In genomic region chr19:13428352-13428751, GRCh38 we compare ENCODE assay signal across 9 cellular contexts.
DNase-seq lines count a peak whose midpoint lies in the region; ATAC-seq and TF ChIP-seq lines count a peak whose summit lies in the region.
"Had no signal": no experiment of that assay in that cellular context is flagged by ENCODE, and none has a peak within 500 bp of the region (broad histone marks: within the 10 kb centered on the region; RNA-seq: fewer than 3 reads in every experiment).

No MANE protein-coding gene starts in this region.

- H3K9me3 ChIP-seq in MG63 (peaks cover 12% of the 10 kb centered on the region), gastrocnemius medialis (peaks cover 0 to 9% (median 0%) of the 10 kb centered on the region in 3 donors)

- intact Hi-C loops in gastrocnemius medialis (cut with DNase I; ENCODE audit: low total_unique reads), result no loop called here

- ATAC-seq in gastrocnemius medialis, result no peak
- ATAC-seq in HG03521 (IDR thresholded peaks at IDR 0.05; ENCODE audit: unreplicated experiment), result no peak

- H3K36me3 ChIP-seq in MG63 (no peaks in the 10 kb centered on the region), gastrocnemius medialis (no peaks in the 10 kb centered on the region)

- peak; percentile 50 for DNase-seq in activated CD8-positive, alpha-beta memory T cell treated with anti-CD3 and anti-CD28 coated beads, Interleukin-2, amount 50 U/mL, for 48 hours
- no peak for DNase-seq in activated CD8-positive, alpha-beta memory T cell treated with anti-CD3 and anti-CD28 coated beads for 24 hours
- DNase-seq in MG63, result peak; percentile 49
- peak; percentile 66 for DNase-seq in cerebellar cortex (ENCODE audit: low spot score)
- DNase-seq in stimulated activated CD4-positive, alpha-beta T cell treated with anti-CD3 and anti-CD28 coated beads, Interleukin-2, amount 100 ng/mL, for 48 hours, result peak; percentile 4
- no peak for DNase-seq in gastrocnemius medialis
- no peak for DNase-seq in SW480 (ENCODE audit: low spot score)
- DNase-seq: activated B cell treated with CpG ODN at 0.5 μM for 24 hours had no signal

- in situ Hi-C loops in gastrocnemius medialis (cut with MboI; ENCODE audit: low sequenced_read_pairs in 4 of 4), result no loop called here

- no peak for TF ChIP-seq POLR2A in gastrocnemius medialis (IDR thresholded peaks at IDR 0.05)

- H3K27me3 ChIP-seq in MG63, result no peaks in the 10 kb centered on the region
- no peaks in the 10 kb centered on the region for H3K27me3 ChIP-seq in gastrocnemius medialis

- no peaks in the 10 kb centered on the region for H3K4me1 ChIP-seq in gastrocnemius medialis

- no peak overlapping the region for H3K27ac ChIP-seq in gastrocnemius medialis

- TF ChIP-seq CTCF in gastrocnemius medialis (IDR thresholded peaks at IDR 0.05 in 4 of 5, conservative IDR thresholded peaks at IDR 0.05 in 1 of 5), result no peak

- no peak overlapping the region for H3K4me3 ChIP-seq in MG63
- no peak overlapping the region for H3K4me3 ChIP-seq in gastrocnemius medialis

Comparison
In these comparisons a context has a peak if more than half of its experiments do, and no peak if none do; other contexts are left out.
1. DNase-seq: peak in activated CD8-positive, alpha-beta memory T cell treated with anti-CD3 and anti-CD28 coated beads, Interleukin-2, amount 50 U/mL, for 48 hours (single experiment), MG63 (single experiment), cerebellar cortex (single experiment) and stimulated activated CD4-positive, alpha-beta T cell treated with anti-CD3 and anti-CD28 coated beads, Interleukin-2, amount 100 ng/mL, for 48 hours (2 of 2); none in activated CD8-positive, alpha-beta memory T cell treated with anti-CD3 and anti-CD28 coated beads for 24 hours (single experiment), gastrocnemius medialis (0 of 2) and SW480 (single experiment).